Comparison of ENCODE assay signal across 19 cellular contexts in the genomic region with DNA sequence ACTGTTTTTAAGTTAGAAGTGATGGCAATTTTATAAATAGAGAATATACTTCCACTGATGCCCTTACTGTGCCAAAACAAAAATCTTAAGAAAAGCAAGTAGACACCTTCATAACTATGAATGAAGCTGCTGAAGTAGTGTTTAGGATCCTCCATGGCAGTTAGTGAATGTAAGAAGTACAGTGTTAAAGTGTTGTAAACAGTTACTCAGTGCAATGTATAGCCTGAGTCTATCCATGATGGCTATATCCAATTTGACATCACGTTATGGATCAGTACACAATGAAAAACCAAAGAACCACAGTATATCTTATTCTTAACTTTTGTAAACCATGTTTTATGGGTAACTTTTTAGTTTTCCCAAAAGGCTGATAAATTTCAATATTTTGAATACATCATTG. TPM values are rescaled to one million over a fixed set of nuclear protein-coding genes. Genes with fewer than 3 reads are reported as not detected.
DNase-seq lines count a peak whose midpoint lies in the region; ATAC-seq, FAIRE-seq and TF ChIP-seq lines count a peak whose summit lies in the region.
"Had no signal": no experiment of that assay in that cellular context is flagged by ENCODE, and none has a peak within 500 bp of the region (broad histone marks: within the 10 kb centered on the region; RNA-seq: fewer than 3 reads in every experiment).

No MANE protein-coding gene starts in this region.

- peak; percentile 38; the same call in 2 of the 3 replicates for ATAC-seq in HepG2
- ATAC-seq in right lobe of liver = no peak
- no peak for ATAC-seq in T-cell (replicated peaks in 1 of 4)
- no peak for ATAC-seq in psoas muscle
- ATAC-seq in foreskin keratinocyte = no peak
- no peak for ATAC-seq in HG03045 (IDR thresholded peaks at IDR 0.05; ENCODE audit: unreplicated experiment)
- ATAC-seq: HCT116 had no signal

- no peak overlapping the region for H3K4me3 Mint-ChIP-seq in T-cell
- H3K4me3 Mint-ChIP-seq: CD4-positive, CD25-positive, alpha-beta regulatory T cell had no signal

- H3K4me2 ChIP-seq in HepG2 (ENCODE audit: low read depth, low read length) = no peak overlapping the region

- H3K36me3 ChIP-seq in HepG2 (replicated peaks in 1 of 2; ENCODE audit: control insufficient read depth in 1 of 2, insufficient read depth in 2 of 2, low read length in 2 of 2) = peaks cover 2 to 47% of the 10 kb centered on the region in 2 experiments; a peak in 3 of 5 replicates
- H3K36me3 ChIP-seq in right lobe of liver = peaks cover 0 to 73% (median 47%) of the 10 kb centered on the region in 4 donors
- peaks cover 5 to 97% of the 10 kb centered on the region in 2 donors for H3K36me3 ChIP-seq in psoas muscle (ENCODE audit: insufficient read depth in 1 of 2, low read depth in 1 of 2)

- H4K20me1 ChIP-seq in HepG2 (ENCODE audit: insufficient read depth, low read length) = peaks cover 18% of the 10 kb centered on the region

- H3K79me2 ChIP-seq in HepG2 (ENCODE audit: insufficient read depth, low read length) = peaks cover 23% of the 10 kb centered on the region

- POLR2A ChIA-PET in HepG2 (lab: Yijun Ruan, JAX) = interaction anchor here (9.3 kb wide), 1 partner anchor 15 kb away, joined by 182 read pairs; a partner anchor contains a TSS
- POLR2A ChIA-PET in T-cell (lab: Charles Lee) = no interaction called here

- peaks cover 20% of the 10 kb centered on the region for H3K4me1 ChIP-seq in HepG2 (ENCODE audit: insufficient read depth, low read length)
- H3K4me1 ChIP-seq in right lobe of liver = peaks cover 0 to 21% (median 5%) of the 10 kb centered on the region in 4 donors
- H3K4me1 ChIP-seq in psoas muscle = peaks cover 41% of the 10 kb centered on the region
- H3K4me1 ChIP-seq in foreskin keratinocyte = peaks cover 13% of the 10 kb centered on the region
- H3K4me1 ChIP-seq: BE2C had no signal

- H2AFZ ChIP-seq in HepG2 (ENCODE audit: low read length) = no peak overlapping the region
- H2AFZ ChIP-seq: GM23248 had no signal

- H3K9me3 Mint-ChIP-seq in T-cell = no peaks in the 10 kb centered on the region
- H3K9me3 Mint-ChIP-seq: CD4-positive, CD25-positive, alpha-beta regulatory T cell had no signal

- no peak for TF ChIP-seq CTCF in HepG2 (CRISPR knock-in tag; IDR thresholded peaks at IDR 0.05)
- TF ChIP-seq CTCF in right lobe of liver (IDR thresholded peaks at IDR 0.05) = no peak
- no peak for TF ChIP-seq CTCF in psoas muscle (IDR thresholded peaks at IDR 0.05)
- no peak for TF ChIP-seq CTCF in foreskin keratinocyte (conservative IDR thresholded peaks at IDR 0.05)

- CTCF ChIA-PET in HepG2 (lab: Yijun Ruan, JAX; ENCODE audit: low intra/inter-chr PET ratio, low total read pairs) (no interaction called here), T-cell (lab: Charles Lee) (no interaction called here)

- H3K27ac Mint-ChIP-seq in T-cell = peak overlapping the region; percentile 4 to 23

- peaks cover 16 to 32% (median 29%) of the 10 kb centered on the region in 3 donors for H3K4me1 Mint-ChIP-seq in T-cell

- no peak for TF ChIP-seq POLR2A in HepG2 (IDR thresholded peaks at IDR 0.05; ENCODE audit: insufficient read depth in 1 of 2, low read depth in 2 of 2, low read length in 2 of 2)
- no peak for TF ChIP-seq POLR2A in right lobe of liver (IDR thresholded peaks at IDR 0.05)
- no peak for TF ChIP-seq POLR2A in H54 (IDR thresholded peaks at IDR 0.05; ENCODE audit: low read depth, low read length)

- no peak overlapping the region for H3K27ac ChIP-seq in HepG2 (ENCODE audit: extremely low read length, insufficient read depth, low read length)
- no peak overlapping the region for H3K27ac ChIP-seq in right lobe of liver
- peak overlapping the region; percentile 19 for H3K27ac ChIP-seq in psoas muscle
- H3K27ac ChIP-seq in foreskin keratinocyte = no peak overlapping the region
- H3K27ac ChIP-seq: GM23248 had no signal

- BruUV-seq in HepG2 (replicated peaks; lab: Mats Ljungman, UMichigan) = TSS peak; percentile 0

- intact Hi-C loops in HepG2 (cut with micrococcal nuclease; ENCODE audit: unreplicated experiment) = no loop called here
- intact Hi-C loops in right lobe of liver (cut with DNase I) = no loop called here
- intact Hi-C loops in psoas muscle (cut with DNase I) = no loop called here

- no peak for TF ChIP-seq EP300 in HepG2 (IDR thresholded peaks at IDR 0.05; ENCODE audit: low read depth in 2 of 2, low read length in 2 of 2)
- TF ChIP-seq EP300 in HepG2 (CRISPR knock-in tag; IDR thresholded peaks at IDR 0.05; ENCODE audit: borderline replicate concordance) = no peak

- no peaks in the 10 kb centered on the region for H3K27me3 Mint-ChIP-seq in T-cell
- H3K27me3 Mint-ChIP-seq: CD4-positive, CD25-positive, alpha-beta regulatory T cell had no signal

- no peaks in the 10 kb centered on the region for H3K27me3 ChIP-seq in HepG2 (ENCODE audit: control insufficient read depth in 1 of 2, insufficient read depth in 2 of 2, low read length in 2 of 2)
- H3K27me3 ChIP-seq in right lobe of liver = no peaks in the 10 kb centered on the region
- H3K27me3 ChIP-seq in psoas muscle (ENCODE audit: insufficient read depth in 3 of 3, low read length in 2 of 3) = no peaks in the 10 kb centered on the region
- H3K27me3 ChIP-seq in foreskin keratinocyte = no peaks in the 10 kb centered on the region
- H3K27me3 ChIP-seq: BE2C had no signal

- no peak overlapping the region for H3K9ac ChIP-seq in HepG2 (ENCODE audit: insufficient read depth, low read depth, low read length)
- H3K9ac ChIP-seq: GM23248 had no signal

- WGBS in HepG2 (ENCODE audit: low lambda C conversion rate) = 96% methylated on average over 1 of the region's 1 CpG
- WGBS in right lobe of liver (ENCODE audit: insufficient coverage, low coverage, low lambda C conversion rate, missing lambda C conversion rate) = 100% methylated on average over 1 of the region's 1 CpG
- 69 to 77% (median 75%) methylated on average over 1 of the region's 1 CpG for WGBS in psoas muscle, 3 donors

- FAIRE-seq in HepG2 (lab: Jason Lieb, UNC) (no peak), H54 (lab: Jason Lieb, UNC) (peak; percentile 52)
- FAIRE-seq: GM19239 had no signal

- no peak overlapping the region for H3K4me3 ChIP-seq in HepG2 (replicated peaks in 1 of 3; ENCODE audit: insufficient read depth in 1 of 3, low read depth in 2 of 3, low read length in 3 of 3)
- H3K4me3 ChIP-seq in right lobe of liver = no peak overlapping the region
- no peak overlapping the region for H3K4me3 ChIP-seq in psoas muscle
- H3K4me3 ChIP-seq: GM23248 had no signal

- DNase-seq in HepG2 (ENCODE audit: low spot score) = no peak
- DNase-seq in right lobe of liver = no peak
- no peak for DNase-seq in H54 (ENCODE audit: insufficient read length, low spot score)
- no peak for DNase-seq in T-cell
- DNase-seq in psoas muscle = no peak
- no peak for DNase-seq in foreskin keratinocyte
- no peak for DNase-seq in NCI-H1930 (lab: John Stamatoyannopoulos, UW)
- DNase-seq: ACHN; BE2C; C1 segment of cervical spinal cord; CD4-positive, CD25-positive, alpha-beta regulatory T cell; DMS153; DMS79; GDM1; GM23248; H7 had no signal

- TF ChIP-seq RAD21 in HepG2 (CRISPR knock-in tag; IDR thresholded peaks at IDR 0.05) = no peak

- in situ Hi-C loops in HepG2 (cut with HindIII; ENCODE audit: extremely low pct_ligation_motif_present, low pct_unique_long_range_greater_than_20kb) = no loop called here

- H3K36me3 Mint-ChIP-seq in T-cell = peaks cover 52% of the 10 kb centered on the region

- H3K9me3 ChIP-seq in HepG2 (ENCODE audit: low read length) (no peaks in the 10 kb centered on the region), right lobe of liver (no peaks in the 10 kb centered on the region), psoas muscle (no peaks in the 10 kb centered on the region)
- H3K9me3 ChIP-seq: BE2C had no signal

RNA-seq across cellular contexts. Expression of a gene that starts 7.1 kb away (rescaled TPM):
- total RNA-seq in HepG2 (2016; rRNA removed; fragmentation: Illumina TruSeq; extraction: Trizol) = 353 and 516 TPM in 2 replicates
- total RNA-seq in HepG2 (2016; cell fraction: cytosol; rRNA removed; fragmentation: Illumina TruSeq; extraction: Trizol; ENCODE audit: low read depth) = 171 and 222 TPM in 2 replicates
- 344 and 513 TPM in 2 replicates for total RNA-seq in HepG2 (2016; cell fraction: insoluble cytoplasmic fraction; rRNA removed; fragmentation: Illumina TruSeq; extraction: Trizol)
- 489 and 661 TPM in 2 replicates for total RNA-seq in HepG2 (2016; cell fraction: membrane; rRNA removed; fragmentation: Illumina TruSeq; extraction: Trizol)
- total RNA-seq in HepG2 (2016; cell fraction: nucleus; rRNA removed; fragmentation: Illumina TruSeq; extraction: Trizol) = 151 and 183 TPM in 2 replicates
- polyA plus RNA-seq in HepG2 (2011; rRNA removed) = 126 and 181 TPM in 2 replicates
- polyA plus RNA-seq in HepG2 (2011; cell fraction: cytosol; rRNA removed) = 77.6 and 97.0 TPM in 2 replicates
- polyA plus RNA-seq in HepG2 (2011; cell fraction: nucleus; rRNA removed) = 33.8 and 51.9 TPM in 2 replicates
- 266 and 303 TPM in 2 replicates for polyA plus RNA-seq in HepG2 (2012)
- 201 and 216 TPM in 2 replicates for polyA plus RNA-seq in HepG2 (2016; cell fraction: cytosol; fragmentation: Illumina TruSeq; extraction: Trizol; ENCODE audit: low read depth)
- 389 and 398 TPM in 2 replicates for polyA plus RNA-seq in HepG2 (2016; cell fraction: insoluble cytoplasmic fraction; fragmentation: Illumina TruSeq; extraction: Trizol; ENCODE audit: low read depth)
- 391 and 469 TPM in 2 replicates for polyA plus RNA-seq in HepG2 (2016; cell fraction: membrane; fragmentation: Illumina TruSeq; extraction: Trizol; ENCODE audit: low read depth)
- 161 and 166 TPM in 2 replicates for polyA plus RNA-seq in HepG2 (2016; cell fraction: nucleus; fragmentation: Illumina TruSeq; extraction: Trizol; ENCODE audit: insufficient read depth, low read depth)
- polyA minus RNA-seq in HepG2 (2011; rRNA and poly(A)+ RNA removed; ENCODE audit: low replicate concordance) = 56.2 and 117 TPM in 2 replicates
- 177 and 216 TPM in 2 replicates for polyA minus RNA-seq in HepG2 (2011; cell fraction: cytosol; rRNA and poly(A)+ RNA removed)
- polyA minus RNA-seq in HepG2 (2011; cell fraction: nucleus; rRNA and poly(A)+ RNA removed) = 101 and 119 TPM in 2 replicates
- 100 to 1,000 TPM in 1 of 6 experiments, 10 to 100 TPM in 5; 47.7 to 146 (median 80.1) TPM for total RNA-seq in right lobe of liver
- 100 to 1,000 TPM; 108 to 129 (median 112) TPM for total RNA-seq in T-cell
- 100 to 1,000 TPM in 3 of 4 donors, 10 to 100 TPM in 1; 91.2 to 120 (median 109) TPM for total RNA-seq in psoas muscle
- 100 to 1,000 TPM in 2 of 3 donors, 10 to 100 TPM in 1; 74.0 to 145 (median 132) TPM for polyA plus RNA-seq in psoas muscle
- 76.7 and 79.8 TPM in 2 replicates for total RNA-seq in foreskin keratinocyte
- polyA plus RNA-seq in foreskin keratinocyte = 61.6 and 65.6 TPM in 2 replicates

RNA-seq across cellular contexts. Expression of a gene that starts 15.4 kb away (rescaled TPM):
- total RNA-seq in HepG2 (2016; rRNA removed; fragmentation: Illumina TruSeq; extraction: Trizol) (39.2 and 40.9 TPM in 2 replicates), right lobe of liver (10 to 100 TPM in 4 of 6 experiments, 1 to 10 TPM in 2; 2.0 to 16.9 (median 11.8) TPM), T-cell (10 to 100 TPM; 18.9 to 29.9 (median 29.3) TPM), psoas muscle (10 to 100 TPM; 13.6 to 26.3 (median 16.7) TPM), foreskin keratinocyte (23.8 and 24.7 TPM in 2 replicates)
- 18.5 and 20.2 TPM in 2 replicates for total RNA-seq in HepG2 (2016; cell fraction: cytosol; rRNA removed; fragmentation: Illumina TruSeq; extraction: Trizol; ENCODE audit: low read depth)
- 39.1 and 40.7 TPM in 2 replicates for total RNA-seq in HepG2 (2016; cell fraction: insoluble cytoplasmic fraction; rRNA removed; fragmentation: Illumina TruSeq; extraction: Trizol)
- total RNA-seq in HepG2 (2016; cell fraction: membrane; rRNA removed; fragmentation: Illumina TruSeq; extraction: Trizol) = 48.1 and 48.6 TPM in 2 replicates
- 24.0 and 26.0 TPM in 2 replicates for total RNA-seq in HepG2 (2016; cell fraction: nucleus; rRNA removed; fragmentation: Illumina TruSeq; extraction: Trizol)
- polyA plus RNA-seq in HepG2 (2011; rRNA removed) (9.6 and 14.8 TPM in 2 replicates), psoas muscle (10 to 100 TPM in 1 of 3 donors, 1 to 10 TPM in 2; 3.8 to 18.3 (median 5.4) TPM), foreskin keratinocyte (20.9 and 26.4 TPM in 2 replicates)
- polyA plus RNA-seq in HepG2 (2011; cell fraction: cytosol; rRNA removed) = 5.6 and 9.1 TPM in 2 replicates
- 5.7 and 10.0 TPM in 2 replicates for polyA plus RNA-seq in HepG2 (2011; cell fraction: nucleus; rRNA removed)
- polyA plus RNA-seq in HepG2 (2012) = 25.1 and 33.5 TPM in 2 replicates
- polyA plus RNA-seq in HepG2 (2016; cell fraction: cytosol; fragmentation: Illumina TruSeq; extraction: Trizol; ENCODE audit: low read depth) = 21.4 and 34.4 TPM in 2 replicates
- polyA plus RNA-seq in HepG2 (2016; cell fraction: insoluble cytoplasmic fraction; fragmentation: Illumina TruSeq; extraction: Trizol; ENCODE audit: low read depth) = 45.6 and 45.7 TPM in 2 replicates
- 33.8 and 40.8 TPM in 2 replicates for polyA plus RNA-seq in HepG2 (2016; cell fraction: membrane; fragmentation: Illumina TruSeq; extraction: Trizol; ENCODE audit: low read depth)
- 30.7 and 35.5 TPM in 2 replicates for polyA plus RNA-seq in HepG2 (2016; cell fraction: nucleus; fragmentation: Illumina TruSeq; extraction: Trizol; ENCODE audit: insufficient read depth, low read depth)
- 2.7 and 4.6 TPM in 2 replicates for polyA minus RNA-seq in HepG2 (2011; rRNA and poly(A)+ RNA removed; ENCODE audit: low replicate concordance)
- 3.0 and 5.1 TPM in 2 replicates for polyA minus RNA-seq in HepG2 (2011; cell fraction: cytosol; rRNA and poly(A)+ RNA removed)
- 13.8 and 15.5 TPM in 2 replicates for polyA minus RNA-seq in HepG2 (2011; cell fraction: nucleus; rRNA and poly(A)+ RNA removed)

RNA-seq across cellular contexts. Expression of a gene that starts 15.9 kb away (rescaled TPM):
- total RNA-seq in HepG2 (2016; rRNA removed; fragmentation: Illumina TruSeq; extraction: Trizol) (48.3 and 82.7 TPM in 2 replicates), right lobe of liver (1 to 10 TPM in 4 of 6 experiments, under 1 TPM in 2; 0.11 to 3.0 (median 1.1) TPM), T-cell (under 1 TPM; 0.41 to 0.88 (median 0.84) TPM), psoas muscle (1 to 10 TPM in 1 of 4 donors, under 1 TPM in 3; 0.14 to 1.4 (median 0.65) TPM), foreskin keratinocyte (31.0 and 53.7 TPM in 2 replicates)
- total RNA-seq in HepG2 (2016; cell fraction: cytosol; rRNA removed; fragmentation: Illumina TruSeq; extraction: Trizol; ENCODE audit: low read depth) = 5.5 and 6.4 TPM in 2 replicates
- total RNA-seq in HepG2 (2016; cell fraction: insoluble cytoplasmic fraction; rRNA removed; fragmentation: Illumina TruSeq; extraction: Trizol) = 49.7 and 80.9 TPM in 2 replicates
- total RNA-seq in HepG2 (2016; cell fraction: membrane; rRNA removed; fragmentation: Illumina TruSeq; extraction: Trizol) = 14.7 and 18.6 TPM in 2 replicates
- total RNA-seq in HepG2 (2016; cell fraction: nucleus; rRNA removed; fragmentation: Illumina TruSeq; extraction: Trizol) = 37.9 and 39.0 TPM in 2 replicates
- polyA plus RNA-seq in HepG2 (2011; rRNA removed) (4.6 and 8.5 TPM in 2 replicates), psoas muscle (under 1 TPM; 0.23 to 0.93 (median 0.45) TPM), foreskin keratinocyte (11.6 and 21.1 TPM in 2 replicates)
- polyA plus RNA-seq in HepG2 (2011; cell fraction: cytosol; rRNA removed) = 4.6 and 5.2 TPM in 2 replicates
- 2.9 and 3.8 TPM in 2 replicates for polyA plus RNA-seq in HepG2 (2011; cell fraction: nucleus; rRNA removed)
- polyA plus RNA-seq in HepG2 (2012) = 8.3 and 17.9 TPM in 2 replicates
- 1.7 and 2.4 TPM in 2 replicates for polyA plus RNA-seq in HepG2 (2016; cell fraction: cytosol; fragmentation: Illumina TruSeq; extraction: Trizol; ENCODE audit: low read depth)
- 48.9 and 49.4 TPM in 2 replicates for polyA plus RNA-seq in HepG2 (2016; cell fraction: insoluble cytoplasmic fraction; fragmentation: Illumina TruSeq; extraction: Trizol; ENCODE audit: low read depth)
- 3.8 and 6.0 TPM in 2 replicates for polyA plus RNA-seq in HepG2 (2016; cell fraction: membrane; fragmentation: Illumina TruSeq; extraction: Trizol; ENCODE audit: low read depth)
- 33.3 and 34.0 TPM in 2 replicates for polyA plus RNA-seq in HepG2 (2016; cell fraction: nucleus; fragmentation: Illumina TruSeq; extraction: Trizol; ENCODE audit: insufficient read depth, low read depth)
- polyA minus RNA-seq in HepG2 (2011; rRNA and poly(A)+ RNA removed; ENCODE audit: low replicate concordance) = 3.1 and 6.2 TPM in 2 replicates
- 8.4 and 8.8 TPM in 2 replicates for polyA minus RNA-seq in HepG2 (2011; cell fraction: cytosol; rRNA and poly(A)+ RNA removed)
- 10.6 and 11.1 TPM in 2 replicates for polyA minus RNA-seq in HepG2 (2011; cell fraction: nucleus; rRNA and poly(A)+ RNA removed)
